ENCODE assay signal across 1 cellular context in the genomic region with DNA sequence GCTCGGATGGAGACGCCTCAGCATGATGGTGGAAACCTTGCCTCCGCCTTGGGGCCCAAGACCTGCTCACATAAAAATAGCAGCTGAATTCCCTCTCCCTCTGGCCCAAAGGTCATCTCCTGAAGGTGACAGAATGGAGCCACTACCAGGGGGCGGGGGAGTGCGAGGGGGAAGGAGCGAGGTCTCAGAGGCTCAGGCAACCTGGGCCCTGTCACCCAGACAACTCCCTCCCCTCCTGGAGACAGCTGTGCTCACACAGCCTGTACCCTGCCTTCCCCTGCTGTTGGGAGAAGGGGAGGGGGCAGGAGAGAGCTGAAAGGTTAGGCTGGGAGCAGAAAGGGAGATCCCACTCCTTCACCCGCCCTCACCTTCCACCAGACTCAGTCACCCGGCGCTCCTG.
TF ChIP-seq lines count a peak whose summit lies in the region.

No MANE protein-coding gene starts in this region.

TF ChIP-seq in GM23338, 12 proteins besides CTCF, POLR2A, EP300 and RAD21 (continued from another document):
- no peak for TF ChIP-seq NANOG (IDR thresholded peaks at IDR 0.05; ENCODE audit: borderline replicate concordance)
- no peak for TF ChIP-seq POLR2AphosphoS5 (IDR thresholded peaks at IDR 0.05; ENCODE audit: low read depth)
